In the genomic region with DNA sequence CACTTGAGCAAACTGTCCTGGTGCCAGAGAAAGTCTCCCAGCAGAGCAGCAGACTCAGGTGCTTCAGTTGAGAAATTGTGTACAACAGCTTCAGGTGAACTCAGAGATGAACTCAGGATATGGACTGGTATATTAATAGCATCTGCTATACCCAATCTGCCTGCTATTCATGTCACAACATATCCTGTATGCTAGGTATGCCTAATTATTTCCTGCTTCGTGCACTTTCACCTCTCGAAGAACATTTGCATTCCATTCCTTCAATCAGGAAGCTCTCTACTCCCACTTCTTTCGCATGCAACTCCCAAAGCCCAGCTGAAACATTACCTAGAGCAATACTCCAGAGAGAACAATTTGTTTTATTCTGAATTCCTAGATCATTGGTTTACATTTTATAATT, we compare ENCODE assay signal across 12 cellular contexts.
"Had no signal": no experiment of that assay in that cellular context is flagged by ENCODE, and none has a peak within 500 bp of the region (broad histone marks: within the 10 kb centered on the region; RNA-seq: fewer than 3 reads in every experiment).

No MANE protein-coding gene starts in this region.

- H3K4me3 ChIP-seq: sigmoid colon, stomach, testis, upper lobe of left lung had no signal

- DNase-seq: activated CD4-positive, alpha-beta T cell treated with anti-CD3 and anti-CD28 coated beads, Interleukin-2, amount 50 U/mL, for 4 hours; activated gamma-delta T cell treated with Interleukin-2 at 50 U/mL for 16 hours; amniotic stem cell; mesenchymal stem cell; natural killer cell; sigmoid colon; stimulated activated CD4-positive, alpha-beta T cell treated with anti-CD3 and anti-CD28 coated beads, Interleukin-4, amount 100 ng/mL, for 24 hours; stomach; T-helper 2 cell; testis; upper lobe of left lung had no signal

- H3K36me3 ChIP-seq: sigmoid colon, stomach, upper lobe of left lung had no signal

- H3K27me3 ChIP-seq: sigmoid colon, stomach, testis, upper lobe of left lung had no signal

- FAIRE-seq: frontal cortex had no signal
